ENCODE assay signal across 18 cellular contexts in the genomic region with DNA sequence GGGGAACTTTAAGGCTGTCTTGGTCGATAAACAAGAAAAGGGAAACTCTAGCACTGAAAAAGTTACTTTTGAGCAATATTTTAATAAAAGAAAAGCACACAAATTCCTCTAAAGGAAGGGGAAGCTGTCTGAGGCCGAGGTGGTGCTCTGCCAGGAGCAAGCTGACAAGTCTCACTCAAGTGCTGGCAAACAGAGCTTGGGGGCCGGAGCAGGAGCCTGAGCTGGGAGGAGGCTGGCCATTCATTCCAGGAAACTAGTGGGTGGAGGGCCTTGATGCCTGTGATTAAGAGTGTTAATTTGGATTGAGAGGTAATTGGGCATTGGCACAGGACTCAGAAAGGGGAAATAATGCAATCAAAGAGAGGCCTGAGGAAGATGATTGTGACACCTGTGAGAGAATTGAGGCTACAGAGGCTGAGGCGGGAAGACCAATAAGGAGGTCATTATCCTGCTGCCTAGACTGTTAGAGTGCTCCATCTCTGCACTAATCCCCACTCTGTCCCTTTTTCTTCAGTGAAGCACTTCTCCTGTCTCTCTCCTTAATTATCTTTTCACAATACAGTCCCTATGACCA.
DNase-seq lines count a peak whose midpoint lies in the region; ATAC-seq and TF ChIP-seq lines count a peak whose summit lies in the region.
"Had no signal": no experiment of that assay in that cellular context is flagged by ENCODE, and none has a peak within 500 bp of the region (broad histone marks: within the 10 kb centered on the region; RNA-seq: fewer than 3 reads in every experiment).

No MANE protein-coding gene starts in this region.

- ATAC-seq in HG02610 (IDR thresholded peaks at IDR 0.05; ENCODE audit: unreplicated experiment) (peak; percentile 49), left lung (peak; percentile 95), HG03432 (IDR thresholded peaks at IDR 0.05; ENCODE audit: unreplicated experiment) (no peak)
- ATAC-seq: activated naive CD4-positive, alpha-beta T cell treated with anti-CD3 and anti-CD28 coated beads, Interleukin-2, amount 50 U/mL, for 72 hours; activated T-cell treated with anti-CD3 and anti-CD28 coated beads, Interleukin-2, amount 50 U/mL, for 4 hours; HCT116 had no signal

- peaks cover 5% of the 10 kb centered on the region for H3K4me1 Mint-ChIP-seq in chondrocyte (ENCODE audit: low read depth)
- no peaks in the 10 kb centered on the region for H3K4me1 Mint-ChIP-seq in activated T-helper 1 cell treated with anti-CD3 and anti-CD28 coated beads, Interleukin-12 subunit alpha, Interleukin-12 subunit beta, Interleukin-2, Interleukin-4 antibody, amounts not matched to agents 30 ng/mL and 10 ng/mL and 1 ng/mL, durations not matched to agents 14 hours and 24 hours and 36 hours (ENCODE audit: low read depth)

- BruUV-seq in A673 (replicated peaks; lab: Mats Ljungman, UMichigan), result no TSS peak

- H3K4me1 ChIP-seq in A673 (ENCODE audit: insufficient read depth, low read length, poor library complexity, severe bottlenecking), result peaks cover 21% of the 10 kb centered on the region
- no peaks in the 10 kb centered on the region for H3K4me1 ChIP-seq in left lung
- H3K4me1 ChIP-seq: colonic mucosa, stomach had no signal

- CTCF ChIA-PET in A673 (lab: Charles Lee), result no interaction called here

- POLR2A ChIA-PET in A673 (lab: Charles Lee; ENCODE audit: low non-redundant PET), result no interaction called here

- intact Hi-C loops in A673 (cut with micrococcal nuclease; ENCODE audit: unreplicated experiment) (no loop called here), left lung (cut with DNase I) (no loop called here)
- intact Hi-C loops in activated T-helper 1 cell treated with anti-CD3 and anti-CD28 coated beads, Interleukin-12 subunit alpha, Interleukin-12 subunit beta, Interleukin-2, Interleukin-4 antibody, amounts not matched to agents 30 ng/mL and 10 ng/mL and 1 ng/mL, durations not matched to agents 14 hours and 24 hours and 36 hours (cut with micrococcal nuclease), result no loop called here

- H3K4me3 ChIP-seq in A673 (ENCODE audit: low read depth, low read length, poor library complexity, severe bottlenecking) (no peak overlapping the region), left lung (no peak overlapping the region)
- H3K4me3 ChIP-seq: colonic mucosa, stomach had no signal

- H3K36me3 ChIP-seq in A673 (ENCODE audit: insufficient read depth, low read length, poor library complexity, severe bottlenecking) (no peaks in the 10 kb centered on the region), left lung (no peaks in the 10 kb centered on the region)
- H3K36me3 ChIP-seq: colonic mucosa, stomach had no signal

- no peaks in the 10 kb centered on the region for H3K9me3 Mint-ChIP-seq in chondrocyte (ENCODE audit: low read depth)
- no peaks in the 10 kb centered on the region for H3K9me3 Mint-ChIP-seq in activated T-helper 1 cell treated with anti-CD3 and anti-CD28 coated beads, Interleukin-12 subunit alpha, Interleukin-12 subunit beta, Interleukin-2, Interleukin-4 antibody, amounts not matched to agents 30 ng/mL and 10 ng/mL and 1 ng/mL, durations not matched to agents 14 hours and 24 hours and 36 hours
- H3K9me3 Mint-ChIP-seq: activated naive CD4-positive, alpha-beta T cell treated with anti-CD3 and anti-CD28 coated beads, Interleukin-2, amount 50 U/mL, for 72 hours; activated T-cell treated with anti-CD3 and anti-CD28 coated beads, Interleukin-2, amount 50 U/mL, for 4 hours had no signal

- peak; percentile 36 for DNase-seq in A673 (ENCODE audit: low spot score)
- DNase-seq in chondrocyte (ENCODE audit: low spot score), result no peak
- DNase-seq in left lung, result peak; percentile 64 to 78
- DNase-seq in activated T-helper 1 cell treated with anti-CD3 and anti-CD28 coated beads, Interleukin-12 subunit alpha, Interleukin-12 subunit beta, Interleukin-2, Interleukin-4 antibody, amounts not matched to agents 30 ng/mL and 10 ng/mL and 1 ng/mL, durations not matched to agents 14 hours and 24 hours and 36 hours (ENCODE audit: low spot score), result no peak
- DNase-seq in GM19238 (ENCODE audit: insufficient read length, low spot score), result no peak
- no peak for DNase-seq in activated CD8-positive, alpha-beta memory T cell treated with anti-CD3 and anti-CD28 coated beads for 24 hours
- DNase-seq: activated CD4-positive, alpha-beta T cell treated with anti-CD3 and anti-CD28 coated beads, Interleukin-2, amount 50 U/mL, for 4 hours; activated T-cell treated with anti-CD3 and anti-CD28 coated beads, Interleukin-2, amount 50 U/mL, for 4 hours; colonic mucosa; NCI-H1092 treated with DMSO at 0.1 percent for 48 hours; NCI-H2171; SHP77; stomach had no signal

- peak overlapping the region; percentile 37 for H3K27ac Mint-ChIP-seq in chondrocyte (ENCODE audit: unreplicated experiment)
- H3K27ac Mint-ChIP-seq in activated T-helper 1 cell treated with anti-CD3 and anti-CD28 coated beads, Interleukin-12 subunit alpha, Interleukin-12 subunit beta, Interleukin-2, Interleukin-4 antibody, amounts not matched to agents 30 ng/mL and 10 ng/mL and 1 ng/mL, durations not matched to agents 14 hours and 24 hours and 36 hours, result no peak overlapping the region
- H3K27ac Mint-ChIP-seq: activated naive CD4-positive, alpha-beta T cell treated with anti-CD3 and anti-CD28 coated beads, Interleukin-2, amount 50 U/mL, for 72 hours had no signal

- peak overlapping the region; percentile 1 for H3K27ac ChIP-seq in A673 (ENCODE audit: low read depth, low read length, poor library complexity, severe bottlenecking)
- no peak overlapping the region for H3K27ac ChIP-seq in left lung
- H3K27ac ChIP-seq: colonic mucosa, KMS-11, stomach had no signal

- H3K9me3 ChIP-seq in A673 (ENCODE audit: low read depth, low read length, poor library complexity, severe bottlenecking), result no peaks in the 10 kb centered on the region
- no peaks in the 10 kb centered on the region for H3K9me3 ChIP-seq in left lung
- H3K9me3 ChIP-seq: colonic mucosa, stomach had no signal

- no peaks in the 10 kb centered on the region for H3K27me3 Mint-ChIP-seq in chondrocyte (ENCODE audit: low read depth)
- H3K27me3 Mint-ChIP-seq in activated T-helper 1 cell treated with anti-CD3 and anti-CD28 coated beads, Interleukin-12 subunit alpha, Interleukin-12 subunit beta, Interleukin-2, Interleukin-4 antibody, amounts not matched to agents 30 ng/mL and 10 ng/mL and 1 ng/mL, durations not matched to agents 14 hours and 24 hours and 36 hours (ENCODE audit: insufficient read depth), result peaks cover 2% of the 10 kb centered on the region

- H3K36me3 Mint-ChIP-seq in chondrocyte (ENCODE audit: low read depth), result no peaks in the 10 kb centered on the region
- H3K36me3 Mint-ChIP-seq in activated T-helper 1 cell treated with anti-CD3 and anti-CD28 coated beads, Interleukin-12 subunit alpha, Interleukin-12 subunit beta, Interleukin-2, Interleukin-4 antibody, amounts not matched to agents 30 ng/mL and 10 ng/mL and 1 ng/mL, durations not matched to agents 14 hours and 24 hours and 36 hours (ENCODE audit: low read depth), result no peaks in the 10 kb centered on the region
- H3K36me3 Mint-ChIP-seq: activated naive CD4-positive, alpha-beta T cell treated with anti-CD3 and anti-CD28 coated beads, Interleukin-2, amount 50 U/mL, for 72 hours had no signal

- H3K27me3 ChIP-seq in A673 (replicated peaks; ENCODE audit: insufficient read depth, low read depth, low read length, poor library complexity), result no peaks in the 10 kb centered on the region
- no peaks in the 10 kb centered on the region for H3K27me3 ChIP-seq in left lung
- H3K27me3 ChIP-seq: colonic mucosa, stomach had no signal

- TF ChIP-seq CTCF in A673 (conservative IDR thresholded peaks at IDR 0.05; ENCODE audit: low read depth, low read length) (no peak), chondrocyte (IDR thresholded peaks at IDR 0.05) (no peak), left lung (IDR thresholded peaks at IDR 0.05) (no peak)

- no peak overlapping the region for H3K4me3 Mint-ChIP-seq in chondrocyte (ENCODE audit: unreplicated experiment)
- H3K4me3 Mint-ChIP-seq in activated T-helper 1 cell treated with anti-CD3 and anti-CD28 coated beads, Interleukin-12 subunit alpha, Interleukin-12 subunit beta, Interleukin-2, Interleukin-4 antibody, amounts not matched to agents 30 ng/mL and 10 ng/mL and 1 ng/mL, durations not matched to agents 14 hours and 24 hours and 36 hours, result no peak overlapping the region
- H3K4me3 Mint-ChIP-seq: activated T-cell treated with anti-CD3 and anti-CD28 coated beads, Interleukin-2, amount 50 U/mL, for 4 hours had no signal

Comparison
In these comparisons a context has a peak if more than half of its experiments do, and no peak if none do; other contexts are left out.
1. DNase-seq: peak in A673 (single experiment) and left lung (2 of 2); none in chondrocyte (single experiment), activated T-helper 1 cell treated with anti-CD3 and anti-CD28 coated beads, Interleukin-12 subunit alpha, Interleukin-12 subunit beta, Interleukin-2, Interleukin-4 antibody, amounts not matched to agents 30 ng/mL and 10 ng/mL and 1 ng/mL, durations not matched to agents 14 hours and 24 hours and 36 hours (single experiment), GM19238 (single experiment) and activated CD8-positive, alpha-beta memory T cell treated with anti-CD3 and anti-CD28 coated beads for 24 hours (single experiment).